ENCODE assay signal across 1 cellular context in the genomic region with DNA sequence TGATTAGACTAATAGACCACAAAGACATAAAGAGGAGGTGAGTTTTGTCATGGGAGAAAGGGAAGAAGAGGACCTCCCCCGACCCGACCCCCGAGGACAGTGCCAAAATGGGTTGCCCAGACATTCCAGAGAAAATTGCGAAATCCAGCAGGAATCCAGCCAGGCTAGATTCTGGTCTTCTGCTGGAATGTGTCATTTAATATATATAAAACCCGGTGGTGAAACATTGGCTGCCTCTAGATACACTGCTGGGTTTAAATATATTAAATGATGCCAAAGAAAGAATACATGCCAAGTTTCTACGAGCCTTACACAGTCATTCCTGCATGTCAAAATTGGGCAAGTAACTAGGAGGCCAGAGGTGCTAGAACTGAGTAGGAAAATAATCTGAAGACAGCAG.
TF ChIP-seq lines count a peak whose summit lies in the region.

No MANE protein-coding gene starts in this region.

TF ChIP-seq in GM23338, 12 proteins besides CTCF, POLR2A, EP300 and RAD21 (continued from another document):
- TF ChIP-seq, protein P1, sequence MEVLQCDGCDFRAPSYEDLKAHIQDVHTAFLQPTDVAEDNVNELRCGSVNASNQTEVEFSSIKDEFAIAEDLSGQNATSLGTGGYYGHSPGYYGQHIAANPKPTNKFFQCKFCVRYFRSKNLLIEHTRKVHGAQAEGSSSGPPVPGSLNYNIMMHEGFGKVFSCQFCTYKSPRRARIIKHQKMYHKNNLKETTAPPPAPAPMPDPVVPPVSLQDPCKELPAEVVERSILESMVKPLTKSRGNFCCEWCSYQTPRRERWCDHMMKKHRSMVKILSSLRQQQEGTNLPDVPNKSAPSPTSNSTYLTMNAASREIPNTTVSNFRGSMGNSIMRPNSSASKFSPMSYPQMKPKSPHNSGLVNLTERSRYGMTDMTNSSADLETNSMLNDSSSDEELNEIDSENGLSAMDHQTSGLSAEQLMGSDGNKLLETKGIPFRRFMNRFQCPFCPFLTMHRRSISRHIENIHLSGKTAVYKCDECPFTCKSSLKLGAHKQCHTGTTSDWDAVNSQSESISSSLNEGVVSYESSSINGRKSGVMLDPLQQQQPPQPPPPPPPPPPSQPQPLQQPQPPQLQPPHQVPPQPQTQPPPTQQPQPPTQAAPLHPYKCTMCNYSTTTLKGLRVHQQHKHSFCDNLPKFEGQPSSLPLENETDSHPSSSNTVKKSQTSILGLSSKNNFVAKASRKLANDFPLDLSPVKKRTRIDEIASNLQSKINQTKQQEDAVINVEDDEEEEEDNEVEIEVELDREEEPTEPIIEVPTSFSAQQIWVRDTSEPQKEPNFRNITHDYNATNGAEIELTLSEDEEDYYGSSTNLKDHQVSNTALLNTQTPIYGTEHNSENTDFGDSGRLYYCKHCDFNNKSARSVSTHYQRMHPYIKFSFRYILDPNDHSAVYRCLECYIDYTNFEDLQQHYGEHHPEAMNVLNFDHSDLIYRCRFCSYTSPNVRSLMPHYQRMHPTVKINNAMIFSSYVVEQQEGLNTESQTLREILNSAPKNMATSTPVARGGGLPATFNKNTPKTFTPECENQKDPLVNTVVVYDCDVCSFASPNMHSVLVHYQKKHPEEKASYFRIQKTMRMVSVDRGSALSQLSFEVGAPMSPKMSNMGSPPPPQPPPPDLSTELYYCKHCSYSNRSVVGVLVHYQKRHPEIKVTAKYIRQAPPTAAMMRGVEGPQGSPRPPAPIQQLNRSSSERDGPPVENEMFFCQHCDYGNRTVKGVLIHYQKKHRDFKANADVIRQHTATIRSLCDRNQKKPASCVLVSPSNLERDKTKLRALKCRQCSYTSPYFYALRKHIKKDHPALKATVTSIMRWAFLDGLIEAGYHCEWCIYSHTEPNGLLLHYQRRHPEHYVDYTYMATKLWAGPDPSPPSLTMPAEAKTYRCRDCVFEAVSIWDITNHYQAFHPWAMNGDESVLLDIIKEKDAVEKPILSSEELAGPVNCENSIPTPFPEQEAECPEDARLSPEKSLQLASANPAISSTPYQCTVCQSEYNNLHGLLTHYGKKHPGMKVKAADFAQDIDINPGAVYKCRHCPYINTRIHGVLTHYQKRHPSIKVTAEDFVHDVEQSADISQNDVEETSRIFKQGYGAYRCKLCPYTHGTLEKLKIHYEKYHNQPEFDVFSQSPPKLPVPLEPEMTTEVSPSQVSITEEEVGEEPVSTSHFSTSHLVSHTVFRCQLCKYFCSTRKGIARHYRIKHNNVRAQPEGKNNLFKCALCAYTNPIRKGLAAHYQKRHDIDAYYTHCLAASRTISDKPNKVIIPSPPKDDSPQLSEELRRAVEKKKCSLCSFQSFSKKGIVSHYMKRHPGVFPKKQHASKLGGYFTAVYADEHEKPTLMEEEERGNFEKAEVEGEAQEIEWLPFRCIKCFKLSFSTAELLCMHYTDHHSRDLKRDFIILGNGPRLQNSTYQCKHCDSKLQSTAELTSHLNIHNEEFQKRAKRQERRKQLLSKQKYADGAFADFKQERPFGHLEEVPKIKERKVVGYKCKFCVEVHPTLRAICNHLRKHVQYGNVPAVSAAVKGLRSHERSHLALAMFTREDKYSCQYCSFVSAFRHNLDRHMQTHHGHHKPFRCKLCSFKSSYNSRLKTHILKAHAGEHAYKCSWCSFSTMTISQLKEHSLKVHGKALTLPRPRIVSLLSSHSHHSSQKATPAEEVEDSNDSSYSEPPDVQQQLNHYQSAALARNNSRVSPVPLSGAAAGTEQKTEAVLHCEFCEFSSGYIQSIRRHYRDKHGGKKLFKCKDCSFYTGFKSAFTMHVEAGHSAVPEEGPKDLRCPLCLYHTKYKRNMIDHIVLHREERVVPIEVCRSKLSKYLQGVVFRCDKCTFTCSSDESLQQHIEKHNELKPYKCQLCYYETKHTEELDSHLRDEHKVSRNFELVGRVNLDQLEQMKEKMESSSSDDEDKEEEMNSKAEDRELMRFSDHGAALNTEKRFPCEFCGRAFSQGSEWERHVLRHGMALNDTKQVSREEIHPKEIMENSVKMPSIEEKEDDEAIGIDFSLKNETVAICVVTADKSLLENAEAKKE (CRISPR knock-in tag; IDR thresholded peaks at IDR 0.05), result peak; percentile 72; the same call in 1 of the 2 replicates
- TF ChIP-seq ZNF114 (CRISPR knock-in tag; IDR thresholded peaks at IDR 0.05), result no peak
- no peak for TF ChIP-seq JUNB (IDR thresholded peaks at IDR 0.05; ENCODE audit: unreplicated experiment)
- no peak for TF ChIP-seq EZH2 (IDR thresholded peaks at IDR 0.05; ENCODE audit: low read depth, unreplicated experiment)
